Comparison of ENCODE assay signal across 7 cellular contexts in the genomic region with DNA sequence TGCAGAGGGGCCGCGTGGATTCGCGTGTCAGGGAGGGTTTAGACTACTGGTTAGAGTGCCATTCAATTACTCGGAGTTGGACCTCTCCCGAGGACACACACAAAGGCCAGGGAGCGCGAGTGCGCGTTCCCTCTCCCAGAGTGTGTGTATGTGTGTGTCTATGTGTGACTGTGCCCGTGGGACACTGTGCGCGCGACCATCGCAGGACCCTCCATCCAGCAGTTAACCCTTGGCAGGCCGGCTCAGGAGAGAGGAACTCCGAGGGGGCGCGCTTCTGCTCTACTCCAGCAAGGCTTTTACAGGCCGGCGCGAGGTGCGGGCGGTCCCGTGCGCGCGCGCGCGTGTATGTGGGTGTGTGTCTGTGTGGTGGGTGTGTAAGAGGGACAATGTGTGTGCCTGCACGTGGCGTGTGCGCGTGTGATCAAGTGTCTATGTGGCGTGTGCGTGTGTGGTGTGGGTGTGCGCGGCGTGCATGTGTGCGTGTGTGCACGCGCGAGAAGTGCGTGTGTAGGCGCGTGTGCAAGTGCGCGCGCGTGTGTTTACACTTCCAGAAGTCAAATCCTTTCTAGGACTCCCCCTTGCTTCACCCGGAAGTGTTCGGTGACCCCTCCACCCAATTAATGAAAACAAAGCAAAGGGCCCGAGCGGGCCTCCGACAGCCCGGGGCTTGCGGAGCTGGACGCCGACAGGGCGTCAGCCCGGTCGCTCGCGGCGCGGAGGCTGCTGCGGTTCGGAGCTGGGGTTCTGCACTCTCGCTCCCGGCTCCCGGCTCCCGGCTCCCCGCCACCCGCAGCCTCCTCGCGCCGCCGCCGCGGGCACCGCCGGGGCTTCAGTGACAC.
A peak's percentile ranks its signal among the peaks of the same experiment; 100 is the strongest.
DNase-seq lines count a peak whose midpoint lies in the region; ATAC-seq and TF ChIP-seq lines count a peak whose summit lies in the region.

No MANE protein-coding gene starts in this region.

- peaks cover 1 to 58% of the 10 kb centered on the region in 2 donors for H3K27me3 Mint-ChIP-seq in natural killer cell (ENCODE audit: low read depth in 2 of 2)

- H3K36me3 ChIP-seq in fibroblast of lung (ENCODE audit: control insufficient read depth, insufficient read depth, low read length), result no peaks in the 10 kb centered on the region

- no peaks in the 10 kb centered on the region for H3K9me3 Mint-ChIP-seq in natural killer cell

- no peak overlapping the region for H3K27ac Mint-ChIP-seq in natural killer cell

- peak overlapping the region; percentile 38 for H3K9ac ChIP-seq in fibroblast of lung (ENCODE audit: insufficient read depth, low read length)

- TF ChIP-seq CTCF in GM13977 (IDR thresholded peaks at IDR 0.05; ENCODE audit: extremely low read depth, insufficient read depth, missing control alignments) (no peak), VCaP (conservative IDR thresholded peaks at IDR 0.05) (no peak), fibroblast of lung (conservative IDR thresholded peaks at IDR 0.05 in 1 of 2, IDR thresholded peaks at IDR 0.05 in 1 of 2; ENCODE audit: low read depth in 1 of 2, low read length in 2 of 2) (no peak), natural killer cell (IDR thresholded peaks at IDR 0.05) (no peak)

- no peaks in the 10 kb centered on the region for H3K27me3 ChIP-seq in fibroblast of lung (ENCODE audit: control insufficient read depth, insufficient read depth, low read length)

- in situ Hi-C loops in GM13977 (cut with MboI; ENCODE audit: low pct_unique_long_range_greater_than_20kb, low sequenced_read_pairs, unreplicated experiment), result no loop called here

- peaks cover 2% of the 10 kb centered on the region for H3K4me1 ChIP-seq in fibroblast of lung (ENCODE audit: control insufficient read depth, extremely low read depth, insufficient read depth, low read length)

- H3K27ac ChIP-seq in VCaP (peak overlapping the region; percentile 14; the same call in 1 of the 2 replicates), fibroblast of lung (ENCODE audit: insufficient read depth, low read length) (no peak overlapping the region)

- H3K4me1 Mint-ChIP-seq in natural killer cell, result peaks cover 21 to 22% of the 10 kb centered on the region in 2 donors

- ATAC-seq in natural killer cell (peak in 1 of 3 donors; percentile 17), GM21576 (IDR thresholded peaks at IDR 0.05; ENCODE audit: unreplicated experiment) (no peak)

- DNase-seq in GM13977 (ENCODE audit: low spot score) (peak; percentile 78), fibroblast of lung (ENCODE audit: low read depth in 2 of 2) (peak; percentile 40 to 53), natural killer cell (no peak), RPMI8226 (no peak), NCI-H2227 treated with DMSO at 0.1 percent for 48 hours (lab: John Stamatoyannopoulos, UW) (no peak)

- intact Hi-C loops in natural killer cell (cut with micrococcal nuclease), result no loop called here

- H2AFZ ChIP-seq in fibroblast of lung (ENCODE audit: low read length), result peak overlapping the region; percentile 96

- no peaks in the 10 kb centered on the region for H3K36me3 Mint-ChIP-seq in natural killer cell

- peak overlapping the region; percentile 55 for H3K4me2 ChIP-seq in fibroblast of lung (ENCODE audit: extremely low read depth, insufficient read depth, low read length)

- no peaks in the 10 kb centered on the region for H3K9me3 ChIP-seq in fibroblast of lung (ENCODE audit: control insufficient read depth, insufficient read depth, low read depth, low read length)

- H3K4me3 ChIP-seq in fibroblast of lung (replicated peaks in 1 of 4; ENCODE audit: control extremely low read depth in 1 of 4, insufficient read depth in 1 of 4, low read depth in 3 of 4, low read length in 4 of 4), result peak overlapping the region; percentile 24 to 73 (median 54)

- no peaks in the 10 kb centered on the region for H4K20me1 ChIP-seq in fibroblast of lung (ENCODE audit: control insufficient read depth, extremely low read depth, insufficient read depth, low read length)

- H3K4me3 Mint-ChIP-seq in natural killer cell, result peak overlapping the region; percentile 95

- H3K79me2 ChIP-seq in fibroblast of lung (ENCODE audit: control insufficient read depth, insufficient read depth, low read length), result no peaks in the 10 kb centered on the region

Comparison
In these comparisons a context has a peak if more than half of its experiments do, and no peak if none do; other contexts are left out.
1. DNase-seq: peak in GM13977 (single experiment) and fibroblast of lung (2 of 2); none in natural killer cell (single experiment), RPMI8226 (single experiment) and NCI-H2227 treated with DMSO at 0.1 percent for 48 hours (single experiment).